ENCODE assay signal across 15 cellular contexts in the genomic region with DNA sequence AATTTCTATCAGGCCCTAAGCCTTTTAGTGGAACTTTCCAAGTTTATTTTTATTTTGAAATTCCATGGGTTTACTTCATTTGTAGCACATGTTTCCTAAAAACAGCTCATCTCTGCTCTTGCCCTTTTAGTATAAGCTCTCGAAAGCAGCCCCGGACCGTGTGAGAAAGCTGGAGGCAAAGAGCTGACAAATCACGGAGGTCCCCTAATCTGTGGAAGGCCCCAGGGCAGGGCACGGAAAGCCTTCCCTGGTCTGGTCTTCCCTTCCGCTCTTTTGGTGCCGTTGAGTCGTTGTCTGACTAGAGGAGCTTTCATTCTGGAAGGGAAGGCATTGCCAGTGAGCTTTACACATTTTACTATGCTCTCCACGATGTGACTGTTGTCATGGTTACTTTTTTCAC.
DNase-seq lines count a peak whose midpoint lies in the region; ATAC-seq, FAIRE-seq and TF ChIP-seq lines count a peak whose summit lies in the region.
"Had no signal": no experiment of that assay in that cellular context is flagged by ENCODE, and none has a peak within 500 bp of the region (broad histone marks: within the 10 kb centered on the region; RNA-seq: fewer than 3 reads in every experiment).

No MANE protein-coding gene starts in this region.

- H3K36me3 Mint-ChIP-seq in HFFc6 (ENCODE audit: low read depth) (no peaks in the 10 kb centered on the region), memory B cell (no peaks in the 10 kb centered on the region)

- H3K9me3 Mint-ChIP-seq in HFFc6, result peaks cover 3% of the 10 kb centered on the region; the same call in 1 of the 2 replicates
- peaks cover under 1% of the 10 kb centered on the region for H3K9me3 Mint-ChIP-seq in memory B cell

- TF ChIP-seq CTCF in HFFc6 (IDR thresholded peaks at IDR 0.05) (no peak), choroid plexus epithelial cell (conservative IDR thresholded peaks at IDR 0.05; ENCODE audit: low read depth, low read length) (no peak), brain microvascular endothelial cell (IDR thresholded peaks at IDR 0.05; ENCODE audit: low read depth, low read length, missing control alignments) (no peak)

- H3K27ac Mint-ChIP-seq in HFFc6 (no peak overlapping the region), memory B cell (no peak overlapping the region)
- H3K27ac Mint-ChIP-seq: activated CD8-positive, alpha-beta memory T cell treated with anti-CD3 and anti-CD28 coated beads, Interleukin-2, amount 10 ng/mL, durations not matched to agents 7 days and 5 days had no signal

- H3K4me1 Mint-ChIP-seq in HFFc6 (ENCODE audit: low read depth) (peaks cover 8% of the 10 kb centered on the region), memory B cell (peaks cover 2% of the 10 kb centered on the region)

- H3K27me3 ChIP-seq in brain microvascular endothelial cell (replicated peaks), result peaks cover 23% of the 10 kb centered on the region
- H3K27me3 ChIP-seq: body of pancreas had no signal

- H3K4me3 ChIP-seq in choroid plexus epithelial cell (ENCODE audit: low read depth, low read length), result peak overlapping the region; percentile 54
- no peak overlapping the region for H3K4me3 ChIP-seq in brain microvascular endothelial cell (ENCODE audit: low read depth, low read length)

- in situ Hi-C loops in brain microvascular endothelial cell (cut with HindIII; ENCODE audit: low pct_ligation_motif_present, low sequenced_read_pairs), result no loop called here

- no peaks in the 10 kb centered on the region for H3K36me3 ChIP-seq in brain microvascular endothelial cell (replicated peaks)
- H3K36me3 ChIP-seq: transverse colon had no signal

- H3K27ac ChIP-seq in substantia nigra (ENCODE audit: low read depth, low read length, poor library complexity, severe bottlenecking), result peak overlapping the region; percentile 36
- no peak overlapping the region for H3K27ac ChIP-seq in brain microvascular endothelial cell
- H3K27ac ChIP-seq: body of pancreas had no signal

- H3K4me3 Mint-ChIP-seq in HFFc6, result peak overlapping the region; percentile 84
- peak overlapping the region; percentile 27 for H3K4me3 Mint-ChIP-seq in memory B cell
- H3K4me3 Mint-ChIP-seq: activated CD8-positive, alpha-beta memory T cell treated with anti-CD3 and anti-CD28 coated beads, Interleukin-2, amount 10 ng/mL, durations not matched to agents 7 days and 5 days had no signal

- DNase-seq in HFFc6 (no peak), choroid plexus epithelial cell (ENCODE audit: low read depth) (peak; percentile 4), memory B cell (ENCODE audit: low spot score in 2 of 2) (no peak), substantia nigra (lab: John Stamatoyannopoulos, UW) (peak in 3 of 49 donors; percentile 19 to 50 (median 20)), brain microvascular endothelial cell (no peak), NCI-H128 (lab: John Stamatoyannopoulos, UW; ENCODE audit: unreplicated experiment) (no peak), urothelium cell line (ENCODE audit: low spot score) (no peak)
- DNase-seq: activated CD8-positive, alpha-beta memory T cell treated with anti-CD3 and anti-CD28 coated beads, Interleukin-2, amount 10 ng/mL, durations not matched to agents 7 days and 5 days; DMS79; NCI-H524 treated with DMSO at 0.1 percent for 48 hours; SW 1271; transverse colon had no signal

- H3K27me3 Mint-ChIP-seq in HFFc6 (ENCODE audit: insufficient read depth), result peaks cover 8% of the 10 kb centered on the region
- peaks cover 6% of the 10 kb centered on the region for H3K27me3 Mint-ChIP-seq in memory B cell

- ATAC-seq in memory B cell (ENCODE audit: low read depth) (no peak), GM18502 (IDR thresholded peaks at IDR 0.05; ENCODE audit: poor library complexity, unreplicated experiment) (no peak)
- ATAC-seq: activated CD8-positive, alpha-beta memory T cell treated with anti-CD3 and anti-CD28 coated beads, Interleukin-2, amount 10 ng/mL, durations not matched to agents 7 days and 5 days had no signal

- no peak for FAIRE-seq in urothelium cell line (lab: Jason Lieb, UNC)
- FAIRE-seq: frontal cortex had no signal
